26 cellular contexts compared by ENCODE assay signal in genomic region chr9:17800397-17800796, GRCh38.
"Had no signal": no experiment of that assay in that cellular context is flagged by ENCODE, and none has a peak within 500 bp of the region (broad histone marks: within the 10 kb centered on the region; RNA-seq: fewer than 3 reads in every experiment).

No MANE protein-coding gene starts in this region.

- H3K9ac ChIP-seq: SK-N-SH had no signal

- H3K27me3 Mint-ChIP-seq: activated CD8-positive, alpha-beta T cell treated with anti-CD3 and anti-CD28 coated beads for 36 hours; activated naive CD4-positive, alpha-beta T cell treated with anti-CD3 and anti-CD28 coated beads, Interleukin-2, amount 10 ng/mL, durations not matched to agents 7 days and 5 days; activated naive CD8-positive, alpha-beta T cell treated with anti-CD3 and anti-CD28 coated beads, Interleukin-2, amount 10 ng/mL, durations not matched to agents 7 days and 5 days; central memory CD8-positive, alpha-beta T cell had no signal

- H3K36me3 ChIP-seq: adrenal gland, MG63, Peyer's patch, SJCRH30 had no signal

- H3K9me3 Mint-ChIP-seq: activated CD8-positive, alpha-beta T cell treated with anti-CD3 and anti-CD28 coated beads for 36 hours; activated naive CD4-positive, alpha-beta T cell treated with anti-CD3 and anti-CD28 coated beads, Interleukin-2, amount 10 ng/mL, durations not matched to agents 7 days and 5 days; activated naive CD8-positive, alpha-beta T cell treated with anti-CD3 and anti-CD28 coated beads, Interleukin-2, amount 10 ng/mL, durations not matched to agents 7 days and 5 days; activated T-cell treated with anti-CD3 and anti-CD28 coated beads, Interleukin-2, amount 50 U/mL, for 72 hours; activated T-helper 2 cell treated with anti-CD3 and anti-CD28 coated beads, Interferon-gamma antibody, Interleukin-2, Interleukin-4, amounts not matched to agents 10 μg/mL and 5 μg/mL and 100 μg/mL, durations not matched to agents 14 hours and 24 hours and 36 hours; central memory CD8-positive, alpha-beta T cell had no signal

- H3K36me3 Mint-ChIP-seq: activated naive CD4-positive, alpha-beta T cell treated with anti-CD3 and anti-CD28 coated beads, Interleukin-2, amount 10 ng/mL, durations not matched to agents 7 days and 5 days; activated naive CD8-positive, alpha-beta T cell treated with anti-CD3 and anti-CD28 coated beads, Interleukin-2, amount 10 ng/mL, durations not matched to agents 7 days and 5 days had no signal

- H3K27ac Mint-ChIP-seq: activated CD8-positive, alpha-beta T cell treated with anti-CD3 and anti-CD28 coated beads for 36 hours; activated naive CD4-positive, alpha-beta T cell treated with anti-CD3 and anti-CD28 coated beads, Interleukin-2, amount 10 ng/mL, durations not matched to agents 7 days and 5 days; activated naive CD8-positive, alpha-beta T cell treated with anti-CD3 and anti-CD28 coated beads, Interleukin-2, amount 10 ng/mL, durations not matched to agents 7 days and 5 days; activated T-cell treated with anti-CD3 and anti-CD28 coated beads, Interleukin-2, amount 50 U/mL, for 72 hours; activated T-helper 2 cell treated with anti-CD3 and anti-CD28 coated beads, Interferon-gamma antibody, Interleukin-2, Interleukin-4, amounts not matched to agents 10 μg/mL and 5 μg/mL and 100 μg/mL, durations not matched to agents 14 hours and 24 hours and 36 hours had no signal

- H3K4me3 ChIP-seq: adrenal gland, MG63, Peyer's patch, SJCRH30 had no signal

- H3K4me3 Mint-ChIP-seq: activated CD8-positive, alpha-beta T cell treated with anti-CD3 and anti-CD28 coated beads for 36 hours; activated naive CD4-positive, alpha-beta T cell treated with anti-CD3 and anti-CD28 coated beads, Interleukin-2, amount 10 ng/mL, durations not matched to agents 7 days and 5 days; activated naive CD8-positive, alpha-beta T cell treated with anti-CD3 and anti-CD28 coated beads, Interleukin-2, amount 10 ng/mL, durations not matched to agents 7 days and 5 days; activated T-cell treated with anti-CD3 and anti-CD28 coated beads, Interleukin-2, amount 50 U/mL, for 72 hours; central memory CD8-positive, alpha-beta T cell had no signal

- H3K27me3 ChIP-seq: adrenal gland, Peyer's patch, SJCRH30 had no signal

- H3K4me1 Mint-ChIP-seq: activated naive CD4-positive, alpha-beta T cell treated with anti-CD3 and anti-CD28 coated beads, Interleukin-2, amount 10 ng/mL, durations not matched to agents 7 days and 5 days; activated naive CD8-positive, alpha-beta T cell treated with anti-CD3 and anti-CD28 coated beads, Interleukin-2, amount 10 ng/mL, durations not matched to agents 7 days and 5 days; central memory CD8-positive, alpha-beta T cell had no signal

- H3K4me2 ChIP-seq: SK-N-SH had no signal

- H3K9me2 ChIP-seq: SK-N-SH had no signal

- H3K9me3 ChIP-seq: adrenal gland, MG63, Peyer's patch, SJCRH30, SK-N-SH had no signal

- DNase-seq: activated CD4-positive, alpha-beta T cell treated with anti-CD3 and anti-CD28 coated beads for 4 hours; activated CD8-positive, alpha-beta memory T cell treated with anti-CD3 and anti-CD28 coated beads, Interleukin-2, amount 50 U/mL, for 4 hours; activated CD8-positive, alpha-beta T cell treated with anti-CD3 and anti-CD28 coated beads for 36 hours; activated gamma-delta T cell treated with Interleukin-2 at 50 U/mL for 16 hours; activated naive CD4-positive, alpha-beta T cell treated with anti-CD3 and anti-CD28 coated beads, Interleukin-2, amount 10 ng/mL, durations not matched to agents 7 days and 5 days; activated naive CD8-positive, alpha-beta T cell treated with anti-CD3 and anti-CD28 coated beads, Interleukin-2, amount 10 ng/mL, durations not matched to agents 7 days and 5 days; activated T-cell treated with anti-CD3 and anti-CD28 coated beads, Interleukin-2, amount 50 U/mL, for 72 hours; adrenal gland; aorta; MG63; MV-4-11; NCI-H1092 treated with DMSO at 0.1 percent for 48 hours; NCI-H1417 treated with DMSO at 0.1 percent for 48 hours; NCI-H1694; NCI-H2029; NCI-H2107; NCI-H510A; NCI-H526 treated with DMSO at 0.1 percent for 48 hours; Peyer's patch; Right ventricle myocardium superior; SJCRH30; SK-N-SH; T-helper 1 cell had no signal

- H3K27ac ChIP-seq: Peyer's patch, RWPE1, SJCRH30 had no signal
